Comparison of ENCODE assay signal across 8 cellular contexts in the genomic region with DNA sequence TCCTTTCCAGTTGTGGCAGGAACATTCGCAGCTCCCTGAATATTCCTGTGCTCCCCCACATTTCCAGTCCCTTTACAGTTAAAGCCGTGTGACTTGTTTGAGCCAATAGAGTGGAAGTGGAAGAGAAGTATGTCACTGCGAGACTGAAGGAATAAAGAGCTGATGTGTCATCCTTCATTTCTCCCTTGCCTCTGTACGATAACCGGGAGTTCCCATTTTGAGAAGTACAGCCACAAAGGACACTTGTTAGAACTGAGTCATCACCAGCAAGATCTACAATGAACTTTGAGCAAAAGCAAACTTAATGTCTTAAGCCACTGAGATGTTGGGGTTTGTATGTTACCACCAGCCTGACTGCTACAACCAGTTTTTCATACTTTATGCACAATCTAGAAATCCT.
DNase-seq lines count a peak whose midpoint lies in the region; ATAC-seq lines count a peak whose summit lies in the region.

No MANE protein-coding gene starts in this region.

- no peak overlapping the region for H3K4me2 ChIP-seq in Karpas-422 (ENCODE audit: low read depth, low read length, poor library complexity, severe bottlenecking)

- no peak overlapping the region for H3K9ac ChIP-seq in Karpas-422 (ENCODE audit: low read length)

- intact Hi-C loops in cardiac septum (cut with DNase I), result no loop called here

- DNase-seq in SKM-1 (lab: John Stamatoyannopoulos, UW; ENCODE audit: unreplicated experiment) (peak; percentile 40), kidney tubule cell (ENCODE audit: low spot score) (peak; percentile 88), Karpas-422 (no peak), cardiac septum (ENCODE audit: low spot score) (no peak)
- DNase-seq in activated naive CD4-positive, alpha-beta T cell treated with anti-CD3 and anti-CD28 coated beads, Interleukin-2, amount 50 U/mL, for 16 hours, result no peak

- H4K20me1 ChIP-seq in Karpas-422 (ENCODE audit: insufficient read depth, low read depth, low read length), result no peaks in the 10 kb centered on the region

- no peaks in the 10 kb centered on the region for H3K27me3 ChIP-seq in Karpas-422 (ENCODE audit: low read length)

- H3K79me2 ChIP-seq in Karpas-422 (ENCODE audit: low read length), result no peaks in the 10 kb centered on the region

- H3K9me3 ChIP-seq in Karpas-422 (ENCODE audit: low read length), result no peaks in the 10 kb centered on the region

- H2AFZ ChIP-seq in Karpas-422 (ENCODE audit: low read length), result no peak overlapping the region

- no peak overlapping the region for H3K27ac ChIP-seq in Karpas-422 (ENCODE audit: low read length)

- H3K36me3 ChIP-seq in Karpas-422 (ENCODE audit: insufficient read depth, low read length), result no peaks in the 10 kb centered on the region

- no peaks in the 10 kb centered on the region for H3K9me2 ChIP-seq in Karpas-422 (replicated peaks; ENCODE audit: insufficient read depth, low read length)

- ATAC-seq in GM18520 (IDR thresholded peaks at IDR 0.05; ENCODE audit: unreplicated experiment) (peak; percentile 88), HG03064 (IDR thresholded peaks at IDR 0.05; ENCODE audit: low read depth, unreplicated experiment) (peak; percentile 80), GM19467 (IDR thresholded peaks at IDR 0.05; ENCODE audit: unreplicated experiment) (no peak)

- no peaks in the 10 kb centered on the region for H3K4me1 ChIP-seq in Karpas-422 (ENCODE audit: low read length)

- no peak overlapping the region for H3K4me3 ChIP-seq in Karpas-422 (ENCODE audit: low read length)

Comparison
In these comparisons a context has a peak if more than half of its experiments do, and no peak if none do; other contexts are left out.
1. DNase-seq: peak in SKM-1 (single experiment) and kidney tubule cell (single experiment); none in Karpas-422 (single experiment), activated naive CD4-positive, alpha-beta T cell treated with anti-CD3 and anti-CD28 coated beads, Interleukin-2, amount 50 U/mL, for 16 hours (single experiment) and cardiac septum (single experiment).